Comparison of ENCODE assay signal across 30 cellular contexts in genomic region chr1:113124366-113124765, GRCh38.
"Had no signal": no experiment of that assay in that cellular context is flagged by ENCODE, and none has a peak within 500 bp of the region (broad histone marks: within the 10 kb centered on the region; RNA-seq: fewer than 3 reads in every experiment).

No MANE protein-coding gene starts in this region.

- ATAC-seq: activated CD8-positive, alpha-beta T cell treated with anti-CD3 and anti-CD28 coated beads for 36 hours; activated naive CD8-positive, alpha-beta T cell treated with anti-CD3 and anti-CD28 coated beads, Interleukin-2, amount 50 U/mL, for 24 hours; activated T-cell treated with anti-CD3 and anti-CD28 coated beads, Interleukin-2, amount 50 U/mL, for 4 hours; effector memory CD8-positive, alpha-beta T cell; left colon; natural killer cell; sciatic nerve; stimulated activated naive B cell treated with anti-CD40 and anti-IgM and Interleukin-4, amounts not matched to agents 10 μg/mL and 1 μg/mL and 100 μg/mL, for 72 hours; T-cell had no signal

- H3K9me3 ChIP-seq: stomach, suprapubic skin, tibial nerve had no signal

- H3K27ac Mint-ChIP-seq: activated B cell treated with CpG ODN at 0.5 μM for 24 hours; activated CD8-positive, alpha-beta T cell treated with anti-CD3 and anti-CD28 coated beads for 36 hours; activated naive CD4-positive, alpha-beta T cell treated with anti-CD3 and anti-CD28 coated beads, Interleukin-2, amount 50 U/mL, for 24 hours; activated naive CD8-positive, alpha-beta T cell treated with anti-CD3 and anti-CD28 coated beads, Interleukin-2, amount 50 U/mL, for 24 hours; activated T-helper 2 cell treated with anti-CD3 and anti-CD28 coated beads, Interferon-gamma antibody, Interleukin-2, Interleukin-4, amounts not matched to agents 10 μg/mL and 5 μg/mL and 100 μg/mL, durations not matched to agents 14 hours and 24 hours and 36 hours; effector memory CD8-positive, alpha-beta T cell; mesothelial cell of epicardium; natural killer cell; stimulated activated naive B cell treated with anti-CD40 and anti-IgM and Interleukin-4, amounts not matched to agents 10 μg/mL and 1 μg/mL and 100 μg/mL, for 72 hours; T-cell; T-helper 2 cell treated with Interferon-gamma antibody and Interleukin-4, amounts not matched to agents 5 μg/mL and 100 μg/mL, for 36 hours had no signal

- H3K4me1 ChIP-seq: suprapubic skin, tibial nerve had no signal

- FAIRE-seq: keratinocyte, small intestine, urothelium cell line had no signal

- H3K27me3 Mint-ChIP-seq: activated B cell treated with CpG ODN at 0.5 μM for 24 hours; activated CD8-positive, alpha-beta T cell treated with anti-CD3 and anti-CD28 coated beads for 36 hours; activated naive CD4-positive, alpha-beta T cell treated with anti-CD3 and anti-CD28 coated beads, Interleukin-2, amount 50 U/mL, for 24 hours; activated naive CD8-positive, alpha-beta T cell treated with anti-CD3 and anti-CD28 coated beads, Interleukin-2, amount 50 U/mL, for 24 hours; brain; effector memory CD8-positive, alpha-beta T cell; stimulated activated naive B cell treated with anti-CD40 and anti-IgM and Interleukin-4, amounts not matched to agents 10 μg/mL and 1 μg/mL and 100 μg/mL, for 72 hours; T-cell had no signal

- H3K4me3 ChIP-seq: stomach, suprapubic skin, tibial nerve had no signal

- H3K4me1 Mint-ChIP-seq: activated naive CD4-positive, alpha-beta T cell treated with anti-CD3 and anti-CD28 coated beads, Interleukin-2, amount 50 U/mL, for 24 hours; mesothelial cell of epicardium had no signal

- H3K27me3 ChIP-seq: stomach, suprapubic skin, tibial nerve had no signal

- DNase-seq: activated B cell treated with CpG ODN at 0.5 μM for 24 hours; activated CD4-positive, alpha-beta T cell treated with anti-CD3 and anti-CD28 coated beads, Interleukin-2, amount 50 U/mL, for 1 hour; activated CD8-positive, alpha-beta T cell treated with anti-CD3 and anti-CD28 coated beads for 36 hours; activated naive CD8-positive, alpha-beta T cell treated with anti-CD3 and anti-CD28 coated beads, Interleukin-2, amount 50 U/mL, for 24 hours; activated T-cell treated with anti-CD3 and anti-CD28 coated beads, Interleukin-2, amount 50 U/mL, for 4 hours; cortex of kidney; effector memory CD8-positive, alpha-beta T cell; erythroblast; hippocampal formation; left colon; mammary epithelial cell; natural killer cell; posterior cingulate gyrus; small intestine; stimulated activated CD4-positive, alpha-beta T cell treated with anti-CD3 and anti-CD28 coated beads, Interleukin-1b, Interleukin-23, amount 100 ng/mL, for 48 hours; stimulated activated CD4-positive, alpha-beta T cell treated with anti-CD3 and anti-CD28 coated beads, Interleukin-4, amount 100 ng/mL, for 4 hours; stimulated activated CD8-positive, alpha-beta memory T cell treated with anti-CD3 and anti-CD28 coated beads, Interleukin-4, amount 100 ng/mL, for 48 hours; stimulated activated naive B cell treated with anti-CD40 and anti-IgM and Interleukin-4, amounts not matched to agents 10 μg/mL and 1 μg/mL and 100 μg/mL, for 72 hours; stomach; T-cell had no signal

- H3K4me3 Mint-ChIP-seq: activated B cell treated with CpG ODN at 0.5 μM for 24 hours; activated CD8-positive, alpha-beta T cell treated with anti-CD3 and anti-CD28 coated beads for 36 hours; activated naive CD4-positive, alpha-beta T cell treated with anti-CD3 and anti-CD28 coated beads, Interleukin-2, amount 50 U/mL, for 24 hours; activated naive CD8-positive, alpha-beta T cell treated with anti-CD3 and anti-CD28 coated beads, Interleukin-2, amount 50 U/mL, for 24 hours; activated T-cell treated with anti-CD3 and anti-CD28 coated beads, Interleukin-2, amount 50 U/mL, for 4 hours; brain; effector memory CD8-positive, alpha-beta T cell; mesothelial cell of epicardium; natural killer cell; stimulated activated naive B cell treated with anti-CD40 and anti-IgM and Interleukin-4, amounts not matched to agents 10 μg/mL and 1 μg/mL and 100 μg/mL, for 72 hours; T-cell; T-helper 2 cell treated with Interferon-gamma antibody and Interleukin-4, amounts not matched to agents 5 μg/mL and 100 μg/mL, for 36 hours had no signal

- H3K27ac ChIP-seq: suprapubic skin, tibial nerve had no signal

- H3K9me3 Mint-ChIP-seq: activated B cell treated with CpG ODN at 0.5 μM for 24 hours; activated CD8-positive, alpha-beta T cell treated with anti-CD3 and anti-CD28 coated beads for 36 hours; activated naive CD4-positive, alpha-beta T cell treated with anti-CD3 and anti-CD28 coated beads, Interleukin-2, amount 50 U/mL, for 24 hours; activated naive CD8-positive, alpha-beta T cell treated with anti-CD3 and anti-CD28 coated beads, Interleukin-2, amount 50 U/mL, for 24 hours; activated T-cell treated with anti-CD3 and anti-CD28 coated beads, Interleukin-2, amount 50 U/mL, for 4 hours; activated T-helper 2 cell treated with anti-CD3 and anti-CD28 coated beads, Interferon-gamma antibody, Interleukin-2, Interleukin-4, amounts not matched to agents 10 μg/mL and 5 μg/mL and 100 μg/mL, durations not matched to agents 14 hours and 24 hours and 36 hours; brain; effector memory CD8-positive, alpha-beta T cell; mesothelial cell of epicardium; natural killer cell; stimulated activated naive B cell treated with anti-CD40 and anti-IgM and Interleukin-4, amounts not matched to agents 10 μg/mL and 1 μg/mL and 100 μg/mL, for 72 hours; T-cell; T-helper 2 cell treated with Interferon-gamma antibody and Interleukin-4, amounts not matched to agents 5 μg/mL and 100 μg/mL, for 36 hours had no signal
